In the genomic region with DNA sequence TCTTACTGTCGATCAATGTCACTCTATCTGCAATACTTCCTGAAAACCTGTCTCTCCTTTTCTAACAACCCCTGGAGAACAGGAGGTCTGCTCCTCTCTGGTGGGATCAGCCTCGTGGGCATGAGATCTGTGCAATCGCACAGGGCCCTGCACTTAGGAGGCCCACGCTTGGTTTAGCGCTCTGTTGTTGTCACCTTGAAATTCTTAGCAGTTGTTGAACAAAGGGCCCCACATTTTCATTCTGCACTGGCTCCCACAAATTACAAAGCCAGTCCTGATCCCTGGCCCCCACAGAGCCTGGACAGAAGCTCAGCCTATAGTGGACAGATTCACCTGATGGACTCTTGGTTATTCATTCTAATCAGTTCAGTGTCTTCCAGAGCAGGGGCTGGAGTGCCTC, we compare ENCODE assay signal across 1 cellular context.
TF ChIP-seq lines count a peak whose summit lies in the region.

No MANE protein-coding gene starts in this region.

TF ChIP-seq in endothelial cell of umbilical vein, 7 proteins besides CTCF, POLR2A, EP300 and RAD21:
- TF ChIP-seq MYC (IDR thresholded peaks at IDR 0.05; ENCODE audit: low read depth, low read length) (no peak), FOS (IDR thresholded peaks at IDR 0.05; ENCODE audit: borderline replicate concordance, insufficient read depth, low read length) (no peak), JUN (IDR thresholded peaks at IDR 0.05; ENCODE audit: borderline replicate concordance, insufficient read depth, insufficient read length, low read depth) (no peak), EZH2 (IDR thresholded peaks at IDR 0.05; ENCODE audit: borderline replicate concordance, low read depth, low read length, severe bottlenecking) (no peak), POLR2AphosphoS5 (IDR thresholded peaks at IDR 0.05; ENCODE audit: insufficient read depth, low read depth, low read length) (no peak), GATA2 (IDR thresholded peaks at IDR 0.05; ENCODE audit: insufficient read depth, insufficient read length, low read depth, low read length) (no peak)
- TF ChIP-seq, protein P1, sequence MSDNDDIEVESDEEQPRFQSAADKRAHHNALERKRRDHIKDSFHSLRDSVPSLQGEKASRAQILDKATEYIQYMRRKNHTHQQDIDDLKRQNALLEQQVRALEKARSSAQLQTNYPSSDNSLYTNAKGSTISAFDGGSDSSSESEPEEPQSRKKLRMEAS (IDR thresholded peaks at IDR 0.05; ENCODE audit: insufficient read depth, insufficient read length) = no peak
